Comparison of ENCODE assay signal across 9 cellular contexts in the genomic region with DNA sequence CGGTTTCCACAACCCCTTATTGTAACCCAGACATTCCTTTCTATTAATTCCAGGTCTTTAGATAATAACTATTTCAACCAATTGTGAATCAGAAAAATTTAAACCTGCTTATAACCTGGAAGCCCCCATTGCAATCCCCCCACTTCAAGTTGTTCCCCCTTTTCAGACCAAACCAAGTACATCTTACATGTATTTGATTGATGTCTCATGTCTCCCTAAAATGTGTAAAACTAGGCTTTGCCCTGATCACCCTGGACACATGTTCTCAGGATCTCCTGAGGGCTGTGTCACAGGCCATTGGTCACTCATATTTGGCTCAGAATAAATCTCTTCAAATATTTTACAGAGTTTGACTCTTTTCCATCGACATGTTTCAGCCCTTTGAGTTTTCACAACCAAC. TPM values are rescaled to one million over a fixed set of nuclear protein-coding genes. Genes with fewer than 3 reads are reported as not detected.
DNase-seq lines count a peak whose midpoint lies in the region; ATAC-seq and TF ChIP-seq lines count a peak whose summit lies in the region.
"Not testable (repeated sequence)": the region's sequence is repeated elsewhere in the genome, so short reads cannot be mapped to it uniquely, and the experiment has no call there.
"Had no signal": no experiment of that assay in that cellular context is flagged by ENCODE, and none has a peak within 500 bp of the region (broad histone marks: within the 10 kb centered on the region; RNA-seq: fewer than 3 reads in every experiment).

No MANE protein-coding gene starts in this region.

- not testable (repeated sequence) for H3K27me3 Mint-ChIP-seq in activated CD4-positive, alpha-beta T cell treated with anti-CD3 and anti-CD28 coated beads for 36 hours; activated naive CD4-positive, alpha-beta T cell treated with anti-CD3 and anti-CD28 coated beads for 36 hours (ENCODE audit: low read depth); naive B cell

- H3K4me3 Mint-ChIP-seq in activated CD4-positive, alpha-beta T cell treated with anti-CD3 and anti-CD28 coated beads for 36 hours = peak overlapping the region; percentile 68
- peak overlapping the region; percentile 75 for H3K4me3 Mint-ChIP-seq in activated naive CD4-positive, alpha-beta T cell treated with anti-CD3 and anti-CD28 coated beads for 36 hours
- peak overlapping the region in 7 of 8 donors; percentile 59 to 87 (median 79) for H3K4me3 Mint-ChIP-seq in naive B cell
- peak overlapping the region; percentile 51 for H3K4me3 Mint-ChIP-seq in stimulated activated effector memory CD8-positive, alpha-beta T cell treated with anti-CD3 and anti-CD28 coated beads, Interleukin-12 subunit alpha, Interleukin-12 subunit beta, amount 100 ng/mL, for 72 hours

- CTCF ChIA-PET in activated CD4-positive, alpha-beta T cell treated with anti-CD3 and anti-CD28 coated beads for 36 hours (lab: Charles Lee) = interaction anchor here (0.7 to 3.3 kb wide), 8 partner anchors 10 to 434 kb away, joined by 3 to 25 read pairs (median 4); a partner anchor contains a TSS
- CTCF ChIA-PET in activated naive CD4-positive, alpha-beta T cell treated with anti-CD3 and anti-CD28 coated beads for 36 hours (lab: Charles Lee) = interaction anchor here (0.6 to 10.6 kb wide), 4 partner anchors 18 to 180 kb away, joined by 3 to 234 read pairs (median 4); a partner anchor contains a TSS

- intact Hi-C loops in activated CD4-positive, alpha-beta T cell treated with anti-CD3 and anti-CD28 coated beads for 36 hours (cut with DNase I, micrococcal nuclease) = loop anchor here (1.0 to 10.0 kb wide), 10 partner anchors 11 to 1402 kb away; a partner anchor contains a TSS
- intact Hi-C loops in activated naive CD4-positive, alpha-beta T cell treated with anti-CD3 and anti-CD28 coated beads for 36 hours (cut with micrococcal nuclease) = loop anchor here (1.0 to 5.0 kb wide), 3 partner anchors 15 to 402 kb away; a partner anchor contains a TSS
- intact Hi-C loops in colonic mucosa (cut with DNase I) = not testable (repeated sequence)

- not testable (repeated sequence) for H3K27me3 ChIP-seq in DOHH2 (ENCODE audit: control insufficient read depth, low read length); MM.1S (replicated peaks; ENCODE audit: insufficient read depth, low read length); colonic mucosa

- not testable (repeated sequence) for H3K9me2 ChIP-seq in DOHH2 (replicated peaks; ENCODE audit: control insufficient read depth, low read length); MM.1S (replicated peaks; ENCODE audit: insufficient read depth, low read length)

- TF ChIP-seq CTCF in DOHH2 (IDR thresholded peaks at IDR 0.05; ENCODE audit: low read depth, low read length, poor library complexity, severe bottlenecking); MM.1S (IDR thresholded peaks at IDR 0.05; ENCODE audit: low read length); colonic mucosa (IDR thresholded peaks at IDR 0.05): not testable (repeated sequence)

- DNase-seq in MM.1S; activated CD4-positive, alpha-beta T cell treated with anti-CD3 and anti-CD28 coated beads for 36 hours; activated naive CD4-positive, alpha-beta T cell treated with anti-CD3 and anti-CD28 coated beads for 36 hours; colonic mucosa; naive B cell: not testable (repeated sequence)
- peak in 1 of 2 donors; percentile 45 for DNase-seq in stimulated activated effector memory CD8-positive, alpha-beta T cell treated with anti-CD3 and anti-CD28 coated beads, Interleukin-12 subunit alpha, Interleukin-12 subunit beta, amount 100 ng/mL, for 72 hours (ENCODE audit: low spot score in 2 of 2)

- peaks cover 18% of the 10 kb centered on the region for H3K36me3 ChIP-seq in DOHH2 (ENCODE audit: control insufficient read depth, low read length)
- H3K36me3 ChIP-seq in MM.1S (replicated peaks; ENCODE audit: insufficient read depth, low read length); colonic mucosa: not testable (repeated sequence)

- H2AFZ ChIP-seq in MM.1S (ENCODE audit: low read length) = peak overlapping the region; percentile 51; the same call in 1 of the 2 replicates

- peaks cover 85% of the 10 kb centered on the region for H3K4me1 ChIP-seq in DOHH2 (ENCODE audit: control insufficient read depth, low read length)
- peaks cover 54% of the 10 kb centered on the region for H3K4me1 ChIP-seq in MM.1S (ENCODE audit: low read length)
- H3K4me1 ChIP-seq in colonic mucosa = not testable (repeated sequence)

- H3K27ac ChIP-seq in DOHH2 (ENCODE audit: low read depth, low read length) = peak overlapping the region; percentile 98
- H3K27ac ChIP-seq in MM.1S (ENCODE audit: low read length) = peak overlapping the region; percentile 89
- H3K27ac ChIP-seq in colonic mucosa = peak overlapping the region; percentile 55

- H3K4me3 ChIP-seq in DOHH2 (ENCODE audit: low read length) (peak overlapping the region; percentile 57), MM.1S (ENCODE audit: low read length) (peak overlapping the region; percentile 42; the same call in 1 of the 2 replicates)
- not testable (repeated sequence) for H3K4me3 ChIP-seq in colonic mucosa

- not testable (repeated sequence) for H3K79me2 ChIP-seq in DOHH2 (ENCODE audit: control insufficient read depth, low read length); MM.1S (ENCODE audit: low read length)

- peak overlapping the region; percentile 97 for H3K27ac Mint-ChIP-seq in activated CD4-positive, alpha-beta T cell treated with anti-CD3 and anti-CD28 coated beads for 36 hours
- peak overlapping the region; percentile 99 for H3K27ac Mint-ChIP-seq in activated naive CD4-positive, alpha-beta T cell treated with anti-CD3 and anti-CD28 coated beads for 36 hours
- H3K27ac Mint-ChIP-seq in naive B cell = peak overlapping the region; percentile 75 to 99 (median 96)
- H3K27ac Mint-ChIP-seq in stimulated activated effector memory CD8-positive, alpha-beta T cell treated with anti-CD3 and anti-CD28 coated beads, Interleukin-12 subunit alpha, Interleukin-12 subunit beta, amount 100 ng/mL, for 72 hours = peak overlapping the region; percentile 88

- H3K36me3 Mint-ChIP-seq in activated CD4-positive, alpha-beta T cell treated with anti-CD3 and anti-CD28 coated beads for 36 hours (ENCODE audit: low read depth); activated naive CD4-positive, alpha-beta T cell treated with anti-CD3 and anti-CD28 coated beads for 36 hours (ENCODE audit: low read depth); naive B cell: not testable (repeated sequence)
- peaks cover 21% of the 10 kb centered on the region for H3K36me3 Mint-ChIP-seq in stimulated activated effector memory CD8-positive, alpha-beta T cell treated with anti-CD3 and anti-CD28 coated beads, Interleukin-12 subunit alpha, Interleukin-12 subunit beta, amount 100 ng/mL, for 72 hours

- not testable (repeated sequence) for H4K20me1 ChIP-seq in DOHH2 (ENCODE audit: control insufficient read depth, insufficient read depth, low read depth, low read length); MM.1S (ENCODE audit: insufficient read depth, low read length)

- POLR2A ChIA-PET in activated CD4-positive, alpha-beta T cell treated with anti-CD3 and anti-CD28 coated beads for 36 hours (lab: Charles Lee) = interaction anchor here (0.6 to 2.6 kb wide), 4 partner anchors 11 to 529 kb away, joined by 3 to 19 read pairs (median 5); a partner anchor contains a TSS

- not testable (repeated sequence) for ATAC-seq in activated CD4-positive, alpha-beta T cell treated with anti-CD3 and anti-CD28 coated beads for 36 hours; naive B cell (ENCODE audit: low read depth in 2 of 2); stimulated activated effector memory CD8-positive, alpha-beta T cell treated with anti-CD3 and anti-CD28 coated beads, Interleukin-12 subunit alpha, Interleukin-12 subunit beta, amount 100 ng/mL, for 72 hours

- H3K4me2 ChIP-seq in DOHH2 (ENCODE audit: low read length) (peak overlapping the region; percentile 87), MM.1S (ENCODE audit: low read depth, low read length) (peak overlapping the region; percentile 63)

- H3K9ac ChIP-seq in MM.1S (ENCODE audit: low read length) = peak overlapping the region; percentile 38; the same call in 1 of the 2 replicates
- H3K9ac ChIP-seq in colonic mucosa (ENCODE audit: low read depth in 2 of 2, low read length in 2 of 2) = not testable (repeated sequence)

- peaks cover 81% of the 10 kb centered on the region for H3K4me1 Mint-ChIP-seq in activated CD4-positive, alpha-beta T cell treated with anti-CD3 and anti-CD28 coated beads for 36 hours
- H3K4me1 Mint-ChIP-seq in activated naive CD4-positive, alpha-beta T cell treated with anti-CD3 and anti-CD28 coated beads for 36 hours (ENCODE audit: low read depth) = peaks cover 83% of the 10 kb centered on the region
- peaks cover 74 to 86% (median 80%) of the 10 kb centered on the region in 3 donors for H3K4me1 Mint-ChIP-seq in naive B cell
- H3K4me1 Mint-ChIP-seq in stimulated activated effector memory CD8-positive, alpha-beta T cell treated with anti-CD3 and anti-CD28 coated beads, Interleukin-12 subunit alpha, Interleukin-12 subunit beta, amount 100 ng/mL, for 72 hours = peaks cover 77% of the 10 kb centered on the region

- not testable (repeated sequence) for H3K9me3 ChIP-seq in DOHH2 (ENCODE audit: control insufficient read depth, insufficient read depth, low read length); MM.1S (replicated peaks; ENCODE audit: insufficient read depth, low read length); colonic mucosa

- H3F3A ChIP-seq in DOHH2 (ENCODE audit: control insufficient read depth, insufficient read depth) (peaks cover 79% of the 10 kb centered on the region), MM.1S (ENCODE audit: insufficient read depth, low read length) (peaks cover 21% of the 10 kb centered on the region)

- H3K9me3 Mint-ChIP-seq in activated CD4-positive, alpha-beta T cell treated with anti-CD3 and anti-CD28 coated beads for 36 hours (ENCODE audit: low read depth); activated naive CD4-positive, alpha-beta T cell treated with anti-CD3 and anti-CD28 coated beads for 36 hours; naive B cell; stimulated activated effector memory CD8-positive, alpha-beta T cell treated with anti-CD3 and anti-CD28 coated beads, Interleukin-12 subunit alpha, Interleukin-12 subunit beta, amount 100 ng/mL, for 72 hours: not testable (repeated sequence)

RNA-seq across cellular contexts. Expression of a gene that starts 12.2 kb away (rescaled TPM):
- 10 to 100 TPM; 12.7 TPM for total RNA-seq in activated CD4-positive, alpha-beta T cell treated with anti-CD3 and anti-CD28 coated beads for 36 hours
- total RNA-seq in activated naive CD4-positive, alpha-beta T cell treated with anti-CD3 and anti-CD28 coated beads for 36 hours = 1 to 10 TPM; 5.3 to 5.5 TPM
- total RNA-seq in colonic mucosa = under 1 TPM; 0.49 to 0.53 TPM
- 100 to 1,000 TPM in 4 of 6 donors, 10 to 100 TPM in 2; 42.6 to 239 (median 159) TPM for polyA plus RNA-seq in naive B cell (ENCODE audit: low read depth in 6 of 6)
- total RNA-seq: body of pancreas had no signal

RNA-seq across cellular contexts. Expression of a gene that starts 14.8 kb away (rescaled TPM):
- total RNA-seq in activated CD4-positive, alpha-beta T cell treated with anti-CD3 and anti-CD28 coated beads for 36 hours = 100 to 1,000 TPM; 174 to 190 TPM
- 100 to 1,000 TPM; 210 to 213 TPM for total RNA-seq in activated naive CD4-positive, alpha-beta T cell treated with anti-CD3 and anti-CD28 coated beads for 36 hours
- total RNA-seq in colonic mucosa = 10 to 100 TPM; 51.0 to 65.2 TPM
- 100 to 1,000 TPM in 2 of 6 donors, 10 to 100 TPM in 4; 60.2 to 124 (median 82.6) TPM for polyA plus RNA-seq in naive B cell (ENCODE audit: low read depth in 6 of 6)
- total RNA-seq: SJCRH30 had no signal

Comparison
In these comparisons a context has a peak if more than half of its experiments do, and no peak if none do; other contexts are left out.
1. RNA of a gene that starts 12.2 kb away (total RNA-seq): 12.7 TPM in activated CD4-positive, alpha-beta T cell treated with anti-CD3 and anti-CD28 coated beads for 36 hours and 5.3 to 5.5 TPM in activated naive CD4-positive, alpha-beta T cell treated with anti-CD3 and anti-CD28 coated beads for 36 hours; 0.49 to 0.53 TPM in colonic mucosa; every median in the first group is over 4 times any median in the second.
2. Peak in every context shown above with its lines, with median percentiles within 50 percentile points of each other: H3K27ac ChIP-seq, H3K27ac Mint-ChIP-seq and H3K4me3 Mint-ChIP-seq.